ENCODE assay signal across 8 cellular contexts in the genomic region with DNA sequence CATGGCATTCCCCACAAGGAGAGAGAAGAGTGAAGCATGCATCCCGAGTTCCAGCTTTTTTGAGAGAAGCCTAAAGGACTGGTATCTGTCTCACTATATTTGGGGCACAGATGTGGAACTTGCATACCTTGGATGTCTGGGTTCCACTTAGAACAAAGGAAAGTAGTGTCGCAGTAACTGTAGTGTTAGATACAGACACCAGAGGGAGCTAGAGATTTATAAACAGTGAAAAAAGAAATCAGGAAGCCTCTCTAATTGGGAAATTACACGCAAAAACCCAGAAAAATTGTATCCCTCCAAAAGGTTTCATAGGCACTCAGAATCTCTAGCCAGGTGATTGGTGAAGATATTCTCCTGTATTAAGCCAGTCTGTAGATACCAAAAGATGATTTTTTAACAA. TPM values are rescaled to one million over a fixed set of nuclear protein-coding genes. Genes with fewer than 3 reads are reported as not detected.
DNase-seq lines count a peak whose midpoint lies in the region; ATAC-seq and TF ChIP-seq lines count a peak whose summit lies in the region.

No MANE protein-coding gene starts in this region.

- H3K79me1 ChIP-seq in H9 (ENCODE audit: insufficient read depth, low read depth, low read length, poor library complexity, severe bottlenecking), result no peaks in the 10 kb centered on the region

- H3K4me1 ChIP-seq in H9 (ENCODE audit: insufficient read depth, low read length) (no peaks in the 10 kb centered on the region), iPS-15b (ENCODE audit: control insufficient read depth, insufficient read depth, low read length) (peaks cover 3% of the 10 kb centered on the region), testis (no peaks in the 10 kb centered on the region)

- H3K23me2 ChIP-seq in H9 (ENCODE audit: insufficient read length, low read depth, low read length, poor library complexity, severe bottlenecking), result no peaks in the 10 kb centered on the region

- H3K27ac ChIP-seq in H9 (ENCODE audit: insufficient read length, low read depth, low read length) (no peak overlapping the region), testis (no peak overlapping the region)

- H3K4me3 ChIP-seq in iPS-15b (ENCODE audit: low read depth, low read length) (no peak overlapping the region), testis (no peak overlapping the region)

- H3K4me3 Mint-ChIP-seq in CD14-positive monocyte (no peak overlapping the region), H9 (no peak overlapping the region)

- H3K56ac ChIP-seq in H9 (ENCODE audit: insufficient read length, low read depth, low read length), result no peak overlapping the region

- no peak overlapping the region for H2AK5ac ChIP-seq in H9 (ENCODE audit: insufficient read length, low read length)

- no peaks in the 10 kb centered on the region for H3K79me2 ChIP-seq in H9 (ENCODE audit: insufficient read depth, low read length)

- TF ChIP-seq POLR2A in testis (IDR thresholded peaks at IDR 0.05), result no peak

- no peaks in the 10 kb centered on the region for H3K36me3 Mint-ChIP-seq in CD14-positive monocyte
- no peaks in the 10 kb centered on the region for H3K36me3 Mint-ChIP-seq in H9 (ENCODE audit: insufficient read depth in 1 of 3, low read depth in 3 of 3)

- H3K27ac Mint-ChIP-seq in CD14-positive monocyte (no peak overlapping the region), H9 (no peak overlapping the region)

- no peak overlapping the region for H4K8ac ChIP-seq in H9 (replicated peaks; ENCODE audit: insufficient read length, low read depth, low read length)

- no peak overlapping the region for H4K5ac ChIP-seq in H9 (ENCODE audit: insufficient read length, low read depth, low read length)

- no peak overlapping the region for H3K9ac ChIP-seq in H9 (ENCODE audit: extremely low read depth, insufficient read length, low read length)
- H3K9ac ChIP-seq in iPS-15b (ENCODE audit: low read depth, low read length), result peak overlapping the region; percentile 4

- no peak for ATAC-seq in HG03460 (IDR thresholded peaks at IDR 0.05; ENCODE audit: unreplicated experiment)

- peaks cover 0 to 4% (median 1%) of the 10 kb centered on the region in 3 donors for H3K27me3 Mint-ChIP-seq in CD14-positive monocyte (ENCODE audit: low read depth in 3 of 3)
- H3K27me3 Mint-ChIP-seq in H9 (ENCODE audit: low read depth), result no peaks in the 10 kb centered on the region; the same call in 1 of the 2 replicates

- H3K23ac ChIP-seq in H9 (ENCODE audit: insufficient read length, low read depth, low read length), result no peak overlapping the region

- H4K20me1 ChIP-seq in H9 (ENCODE audit: control insufficient read depth, insufficient read depth, insufficient read length), result no peaks in the 10 kb centered on the region

- H3K9me3 Mint-ChIP-seq in CD14-positive monocyte, result no peaks in the 10 kb centered on the region
- H3K9me3 Mint-ChIP-seq in H9, result no peaks in the 10 kb centered on the region

- H3K14ac ChIP-seq in H9 (ENCODE audit: insufficient read depth, low read length), result no peak overlapping the region

- H2BK120ac ChIP-seq in H9 (ENCODE audit: low read depth, low read length, poor library complexity, severe bottlenecking), result no peak overlapping the region

- no peak overlapping the region for H2AFZ ChIP-seq in H9 (ENCODE audit: low read length)

- TF ChIP-seq CTCF in CD14-positive monocyte (IDR thresholded peaks at IDR 0.05) (peak; percentile 45), H9 (conservative IDR thresholded peaks at IDR 0.05) (peak; percentile 86), GM10248 (IDR thresholded peaks at IDR 0.05; ENCODE audit: control extremely low read depth, extremely low read depth, low read depth, missing control alignments) (no peak), testis (IDR thresholded peaks at IDR 0.05) (peak in 1 of 3 experiments; percentile 39)

- no peak overlapping the region for H2BK12ac ChIP-seq in H9 (ENCODE audit: insufficient read length, low read depth, low read length)

- H4K91ac ChIP-seq in H9 (ENCODE audit: insufficient read length, low read depth, low read length), result no peak overlapping the region

- intact Hi-C loops in CD14-positive monocyte (cut with micrococcal nuclease), result no loop called here
- intact Hi-C loops in testis (cut with DNase I; ENCODE audit: low total_unique reads), result no loop called here

- H3K9me3 ChIP-seq in H9 (ENCODE audit: control insufficient read depth, low read depth, low read length), result no peaks in the 10 kb centered on the region
- no peaks in the 10 kb centered on the region for H3K9me3 ChIP-seq in iPS-15b (ENCODE audit: control insufficient read depth, insufficient read depth, low read length)
- H3K9me3 ChIP-seq in testis, result no peaks in the 10 kb centered on the region

- H3K4me2 ChIP-seq in H9 (ENCODE audit: insufficient read depth, insufficient read length, low read length), result no peak overlapping the region

- H3K4ac ChIP-seq in H9 (ENCODE audit: low read depth, low read length), result no peak overlapping the region

- WGBS in H9 (ENCODE audit: extremely low coverage, insufficient read length, low lambda C conversion rate), result no CpG with 5 or more reads among the region's 3 CpGs
- WGBS in testis, 2 donors, result 17 to 19% methylated on average over 3 of the region's 3 CpGs

- H3K36me3 ChIP-seq in iPS-15b (ENCODE audit: control insufficient read depth, insufficient read depth, low read length) (no peaks in the 10 kb centered on the region), testis (ENCODE audit: low read depth, missing control alignments) (no peaks in the 10 kb centered on the region)

- H2BK20ac ChIP-seq in H9 (ENCODE audit: low read depth, low read length, poor library complexity, severe bottlenecking), result no peak overlapping the region

- no peak overlapping the region for H3K18ac ChIP-seq in H9 (ENCODE audit: insufficient read length, low read depth, low read length)

- H3K27me3 ChIP-seq in H9 (ENCODE audit: insufficient read depth, low read length) (no peaks in the 10 kb centered on the region), iPS-15b (ENCODE audit: control insufficient read depth, insufficient read depth, low read length) (no peaks in the 10 kb centered on the region), testis (no peaks in the 10 kb centered on the region)

- H3K4me1 Mint-ChIP-seq in CD14-positive monocyte (no peaks in the 10 kb centered on the region), H9 (0 out of 4 replicates have a peak, but pooled peaks cover 3 to 4% of the 10 kb centered on the region in 2 experiments)

- no peak overlapping the region for H2BK15ac ChIP-seq in H9 (ENCODE audit: low read depth, low read length)

- CTCF ChIA-PET in GM10248 (lab: Yijun Ruan, JAX), result interaction anchor here (1.0 kb wide), 1 partner anchor 35 kb away, joined by 3 read pairs; the partner anchor contains the start of gene AGTR2

- POLR2A ChIA-PET in GM10248 (lab: Yijun Ruan, JAX), result no interaction called here

- DNase-seq in CD14-positive monocyte (ENCODE audit: low spot score), result no peak
- DNase-seq in H9, result no peak
- DNase-seq in RPMI8226, result peak; percentile 27
- DNase-seq in GM10248 (ENCODE audit: extremely low spot score), result no peak
- no peak for DNase-seq in testis
- no peak for DNase-seq in activated naive CD4-positive, alpha-beta T cell (lab: John Stamatoyannopoulos, UW)

- H2BK5ac ChIP-seq in H9 (ENCODE audit: insufficient read length, low read length), result no peak overlapping the region

- H3T11ph ChIP-seq in H9 (ENCODE audit: low read length), result no peak overlapping the region

RNA-seq across cellular contexts. Expression of gene AGTR2, which starts 34.4 kb away (rescaled TPM):
- polyA plus RNA-seq in CD14-positive monocyte (not detected), testis (ENCODE audit: insufficient read depth, low read depth, low replicate concordance) (0.34 TPM)
- total RNA-seq in H9 (2021) (not detected in 2 replicates), testis (not detected)
